10 cellular contexts compared by ENCODE assay signal in genomic region chr20:38031957-38032356, GRCh38. TPM values are rescaled to one million over a fixed set of nuclear protein-coding genes. Genes with fewer than 3 reads are reported as not detected.
DNase-seq lines count a peak whose midpoint lies in the region; ATAC-seq and TF ChIP-seq lines count a peak whose summit lies in the region.
"Had no signal": no experiment of that assay in that cellular context is flagged by ENCODE, and none has a peak within 500 bp of the region (broad histone marks: within the 10 kb centered on the region; RNA-seq: fewer than 3 reads in every experiment).

No MANE protein-coding gene starts in this region.

- POLR2A ChIA-PET in HCT116 (lab: Charles Lee): no interaction called here

- peak overlapping the region; percentile 60 for H3K27ac Mint-ChIP-seq in activated T-helper 1 cell treated with anti-CD3 and anti-CD28 coated beads, Interleukin-12 subunit alpha, Interleukin-12 subunit beta, Interleukin-2, Interleukin-4 antibody, amounts not matched to agents 30 ng/mL and 10 ng/mL and 1 ng/mL, durations not matched to agents 14 hours and 24 hours and 36 hours
- H3K27ac Mint-ChIP-seq in memory B cell: peak overlapping the region; percentile 91

- H3K4me1 ChIP-seq in BLaER1: peaks cover 55% of the 10 kb centered on the region
- peaks cover 9 to 25% of the 10 kb centered on the region in 2 experiments; a peak in 3 of 4 replicates for H3K4me1 ChIP-seq in HCT116 (ENCODE audit: control insufficient read depth in 1 of 2, insufficient read depth in 2 of 2, low read length in 2 of 2)

- no peaks in the 10 kb centered on the region for H3K27me3 Mint-ChIP-seq in activated T-helper 1 cell treated with anti-CD3 and anti-CD28 coated beads, Interleukin-12 subunit alpha, Interleukin-12 subunit beta, Interleukin-2, Interleukin-4 antibody, amounts not matched to agents 30 ng/mL and 10 ng/mL and 1 ng/mL, durations not matched to agents 14 hours and 24 hours and 36 hours (ENCODE audit: insufficient read depth)
- H3K27me3 Mint-ChIP-seq in memory B cell: no peaks in the 10 kb centered on the region

- no peak for DNase-seq in HCT116 (ENCODE audit: low read depth, low spot score)
- no peak for DNase-seq in activated T-helper 1 cell treated with anti-CD3 and anti-CD28 coated beads, Interleukin-12 subunit alpha, Interleukin-12 subunit beta, Interleukin-2, Interleukin-4 antibody, amounts not matched to agents 30 ng/mL and 10 ng/mL and 1 ng/mL, durations not matched to agents 14 hours and 24 hours and 36 hours (ENCODE audit: low spot score)
- no peak for DNase-seq in memory B cell (ENCODE audit: low spot score in 2 of 2)
- DNase-seq in NCI-H2196 (lab: John Stamatoyannopoulos, UW; ENCODE audit: unreplicated experiment): no peak
- DNase-seq in GM19240 (ENCODE audit: insufficient read length, low spot score): no peak
- DNase-seq in NCI-H345 (lab: John Stamatoyannopoulos, UW): no peak
- DNase-seq in coronary artery (ENCODE audit: low spot score): no peak
- DNase-seq: NCI-H526; stimulated activated CD4-positive, alpha-beta T cell treated with anti-CD3 and anti-CD28 coated beads, Interleukin-2, amount 100 ng/mL, for 24 hours had no signal

- H3K4me3 ChIP-seq in BLaER1 (peak overlapping the region; percentile 97; the same call in 1 of the 2 replicates), HCT116 (replicated peaks in 1 of 2; ENCODE audit: low read depth in 1 of 2, low read length in 2 of 2) (peak overlapping the region; percentile 93 to 95), coronary artery (no peak overlapping the region)

- H3K27ac ChIP-seq in BLaER1 (no peak overlapping the region), HCT116 (ENCODE audit: low read depth, low read length) (no peak overlapping the region), coronary artery (no peak overlapping the region)

- CTCF ChIA-PET in HCT116 (lab: Charles Lee): no interaction called here

- H3K9me3 ChIP-seq in BLaER1 (no peaks in the 10 kb centered on the region), HCT116 (ENCODE audit: control insufficient read depth in 1 of 2, insufficient read depth in 1 of 2, low read depth in 1 of 2, low read length in 2 of 2) (no peaks in the 10 kb centered on the region)

- H3K9me3 Mint-ChIP-seq in activated T-helper 1 cell treated with anti-CD3 and anti-CD28 coated beads, Interleukin-12 subunit alpha, Interleukin-12 subunit beta, Interleukin-2, Interleukin-4 antibody, amounts not matched to agents 30 ng/mL and 10 ng/mL and 1 ng/mL, durations not matched to agents 14 hours and 24 hours and 36 hours: no peaks in the 10 kb centered on the region
- H3K9me3 Mint-ChIP-seq in memory B cell: peaks cover 3% of the 10 kb centered on the region

- RAD21 ChIA-PET in HCT116 (lab: Charles Lee; ENCODE audit: low non-redundant PET in 1 of 2, low total read pairs in 2 of 2, uncharacterized antibody in 2 of 2, unreplicated experiment in 2 of 2): no interaction called here

- TF ChIP-seq RAD21 in HCT116 (IDR thresholded peaks at IDR 0.05; ENCODE audit: low read depth): no peak

- H3K4me1 Mint-ChIP-seq in activated T-helper 1 cell treated with anti-CD3 and anti-CD28 coated beads, Interleukin-12 subunit alpha, Interleukin-12 subunit beta, Interleukin-2, Interleukin-4 antibody, amounts not matched to agents 30 ng/mL and 10 ng/mL and 1 ng/mL, durations not matched to agents 14 hours and 24 hours and 36 hours (ENCODE audit: low read depth): peaks cover 68% of the 10 kb centered on the region
- peaks cover 41% of the 10 kb centered on the region for H3K4me1 Mint-ChIP-seq in memory B cell

- peaks cover 24% of the 10 kb centered on the region for H3K36me3 Mint-ChIP-seq in activated T-helper 1 cell treated with anti-CD3 and anti-CD28 coated beads, Interleukin-12 subunit alpha, Interleukin-12 subunit beta, Interleukin-2, Interleukin-4 antibody, amounts not matched to agents 30 ng/mL and 10 ng/mL and 1 ng/mL, durations not matched to agents 14 hours and 24 hours and 36 hours (ENCODE audit: low read depth)
- H3K36me3 Mint-ChIP-seq in memory B cell: peaks cover 20% of the 10 kb centered on the region

- no peak for ATAC-seq in HCT116
- no peak for ATAC-seq in memory B cell (ENCODE audit: low read depth)

- TF ChIP-seq POLR2A in HCT116 (IDR thresholded peaks at IDR 0.05; ENCODE audit: borderline replicate concordance, extremely low read depth, insufficient read depth, insufficient read length): no peak

- H3K9ac ChIP-seq in BLaER1 (peak overlapping the region; percentile 98; the same call in 1 of the 2 replicates), HCT116 (ENCODE audit: low read length) (peak overlapping the region; percentile 95)

- no peak for TF ChIP-seq CTCF in HCT116 (IDR thresholded peaks at IDR 0.05 in 2 of 3, conservative IDR thresholded peaks at IDR 0.05 in 1 of 3; ENCODE audit: borderline replicate concordance in 1 of 3, insufficient read depth in 1 of 3, low read depth in 2 of 3, low read length in 2 of 3)
- no peak for TF ChIP-seq CTCF in coronary artery (IDR thresholded peaks at IDR 0.05)

- H3K4me2 ChIP-seq in BLaER1 (peak overlapping the region; percentile 91), HCT116 (ENCODE audit: low read length) (peak overlapping the region; percentile 96)

- no TSS peak for BruUV-seq in HCT116 (replicated peaks; lab: Mats Ljungman, UMichigan)

- H3K36me3 ChIP-seq in BLaER1 (peaks cover 34% of the 10 kb centered on the region), HCT116 (ENCODE audit: control insufficient read depth in 1 of 2, insufficient read depth in 2 of 2, low read length in 2 of 2) (no peaks in the 10 kb centered on the region)

- H3K4me3 Mint-ChIP-seq in activated T-helper 1 cell treated with anti-CD3 and anti-CD28 coated beads, Interleukin-12 subunit alpha, Interleukin-12 subunit beta, Interleukin-2, Interleukin-4 antibody, amounts not matched to agents 30 ng/mL and 10 ng/mL and 1 ng/mL, durations not matched to agents 14 hours and 24 hours and 36 hours: peak overlapping the region; percentile 96
- peak overlapping the region; percentile 95 for H3K4me3 Mint-ChIP-seq in memory B cell

- peaks cover 97% of the 10 kb centered on the region for H3K79me2 ChIP-seq in HCT116 (ENCODE audit: insufficient read depth, low read length)

- H4K20me1 ChIP-seq in BLaER1 (peaks cover 33% of the 10 kb centered on the region; the same call in 1 of the 2 replicates), HCT116 (ENCODE audit: insufficient read depth) (peaks cover 4% of the 10 kb centered on the region; the same call in 1 of the 2 replicates)

- no peaks in the 10 kb centered on the region for H3K9me2 ChIP-seq in HCT116 (ENCODE audit: insufficient read depth)

- no peak overlapping the region for H2AFZ ChIP-seq in HCT116 (ENCODE audit: low read depth, low read length, poor library complexity, severe bottlenecking)

- intact Hi-C loops in HCT116 (cut with micrococcal nuclease): no loop called here
- intact Hi-C loops in activated T-helper 1 cell treated with anti-CD3 and anti-CD28 coated beads, Interleukin-12 subunit alpha, Interleukin-12 subunit beta, Interleukin-2, Interleukin-4 antibody, amounts not matched to agents 30 ng/mL and 10 ng/mL and 1 ng/mL, durations not matched to agents 14 hours and 24 hours and 36 hours (cut with micrococcal nuclease): loop anchor here (2.0 to 10.0 kb wide), 4 partner anchors 31 to 1570 kb away; partner anchors contain the start of gene SNHG17

- H3K27me3 ChIP-seq in BLaER1: no peaks in the 10 kb centered on the region
- H3K27me3 ChIP-seq in HCT116 (ENCODE audit: insufficient read depth, low read length): no peaks in the 10 kb centered on the region

TF ChIP-seq in HCT116, 20 proteins besides CTCF, POLR2A, EP300 and RAD21 (continues in another document):
- TF ChIP-seq FOSL1 (IDR thresholded peaks at IDR 0.05; ENCODE audit: low read depth) (no peak), REST (IDR thresholded peaks at IDR 0.05; ENCODE audit: low read depth) (no peak), CBX3 (IDR thresholded peaks at IDR 0.05; ENCODE audit: low read depth) (no peak), ZFX (IDR thresholded peaks at IDR 0.05) (no peak), CEBPB (IDR thresholded peaks at IDR 0.05; ENCODE audit: low read depth) (no peak), YY1 (IDR thresholded peaks at IDR 0.05; ENCODE audit: extremely low read depth, insufficient replicate concordance, low read depth, low read length) (no peak), SP1 (IDR thresholded peaks at IDR 0.05; ENCODE audit: low read depth) (no peak), EZH2 (IDR thresholded peaks at IDR 0.05) (no peak), JUND (IDR thresholded peaks at IDR 0.05) (no peak)

RNA-seq across cellular contexts. Expression of gene TTI1, which starts 1.3 kb away (rescaled TPM):
- total RNA-seq in HCT116 (2021; ENCODE audit: unreplicated experiment): 26.9 TPM
- polyA plus RNA-seq in HCT116 (2012): 14.5 and 16.3 TPM in 2 replicates
- total RNA-seq in activated T-helper 1 cell treated with anti-CD3 and anti-CD28 coated beads, Interleukin-12 subunit alpha, Interleukin-12 subunit beta, Interleukin-2, Interleukin-4 antibody, amounts not matched to agents 30 ng/mL and 10 ng/mL and 1 ng/mL, durations not matched to agents 14 hours and 24 hours and 36 hours: 41.7 and 43.1 TPM in 2 replicates

RNA-seq across cellular contexts. Expression of gene RPRD1B, which starts 1.6 kb away (rescaled TPM):
- 30.7 TPM for total RNA-seq in HCT116 (2021; ENCODE audit: unreplicated experiment)
- polyA plus RNA-seq in HCT116 (2012): 10.2 and 14.2 TPM in 2 replicates
- 48.8 and 49.7 TPM in 2 replicates for total RNA-seq in activated T-helper 1 cell treated with anti-CD3 and anti-CD28 coated beads, Interleukin-12 subunit alpha, Interleukin-12 subunit beta, Interleukin-2, Interleukin-4 antibody, amounts not matched to agents 30 ng/mL and 10 ng/mL and 1 ng/mL, durations not matched to agents 14 hours and 24 hours and 36 hours
